Comparison of ENCODE assay signal across 30 cellular contexts in the genomic region with DNA sequence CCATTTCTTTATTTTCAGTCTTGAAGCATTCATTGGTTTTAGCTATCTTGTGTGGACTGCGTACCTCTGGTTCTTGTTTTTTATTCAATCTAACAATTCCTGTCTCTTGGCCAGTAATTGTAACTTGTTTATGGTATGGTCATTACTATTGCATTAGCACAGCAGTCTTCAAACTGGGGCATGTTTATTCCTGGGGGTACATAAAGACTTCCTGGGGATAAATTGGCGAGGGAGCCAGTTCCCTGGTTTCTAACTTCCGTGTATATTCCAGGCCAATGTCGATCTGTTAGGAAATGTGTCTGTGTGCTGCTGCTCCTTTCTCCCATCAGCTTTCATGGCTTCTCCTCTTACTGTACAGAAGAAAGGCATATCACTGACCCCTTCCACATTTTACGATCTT.
"Had no signal": no experiment of that assay in that cellular context is flagged by ENCODE, and none has a peak within 500 bp of the region (broad histone marks: within the 10 kb centered on the region; RNA-seq: fewer than 3 reads in every experiment).

No MANE protein-coding gene starts in this region.

- H3K27me3 ChIP-seq: breast epithelium, neutrophil, ovary, upper lobe of left lung, vagina had no signal

- H3K36me3 Mint-ChIP-seq: stimulated activated memory B cell treated with anti-CD40 and anti-IgM and Interleukin-4, amounts not matched to agents 10 μg/mL and 1 μg/mL and 100 μg/mL, for 72 hours had no signal

- H3K9me3 Mint-ChIP-seq: activated T-helper 17 cell treated with anti-CD3 and anti-CD28 coated beads, Interleukin-2, amount 50 U/mL, for 72 hours; dendritic cell treated with granulocyte-macrophage colony-stimulating factor and Interleukin-4, amounts not matched to agents 40 ng/mL and 50 ng/mL, for 4 days; nephron; stimulated activated memory B cell treated with anti-CD40 and anti-IgM and Interleukin-4, amounts not matched to agents 10 μg/mL and 1 μg/mL and 100 μg/mL, for 72 hours; stimulated activated naive CD8-positive, alpha-beta T cell treated with anti-CD3 and anti-CD28 coated beads, Interleukin-15, amount 100 ng/mL, for 72 hours had no signal

- H3K4me1 ChIP-seq: breast epithelium had no signal

- H3K4me3 ChIP-seq: breast epithelium, left ventricle myocardium inferior, lung, ovary, skin epidermis, upper lobe of left lung, vagina had no signal

- H3K4me3 Mint-ChIP-seq: activated T-helper 17 cell treated with anti-CD3 and anti-CD28 coated beads, Interleukin-2, amount 50 U/mL, for 72 hours; dendritic cell treated with granulocyte-macrophage colony-stimulating factor and Interleukin-4, amounts not matched to agents 40 ng/mL and 50 ng/mL, for 4 days; nephron; stimulated activated memory B cell treated with anti-CD40 and anti-IgM and Interleukin-4, amounts not matched to agents 10 μg/mL and 1 μg/mL and 100 μg/mL, for 72 hours; stimulated activated naive CD8-positive, alpha-beta T cell treated with anti-CD3 and anti-CD28 coated beads, Interleukin-15, amount 100 ng/mL, for 72 hours had no signal

- H3K27ac Mint-ChIP-seq: activated T-helper 17 cell treated with anti-CD3 and anti-CD28 coated beads, Interleukin-2, amount 50 U/mL, for 72 hours; dendritic cell treated with granulocyte-macrophage colony-stimulating factor and Interleukin-4, amounts not matched to agents 40 ng/mL and 50 ng/mL, for 4 days; progenitor cell of endocrine pancreas; stimulated activated memory B cell treated with anti-CD40 and anti-IgM and Interleukin-4, amounts not matched to agents 10 μg/mL and 1 μg/mL and 100 μg/mL, for 72 hours had no signal

- H3K9me3 ChIP-seq: breast epithelium, left ventricle myocardium inferior, neutrophil, ovary, upper lobe of left lung, vagina had no signal

- H3K27ac ChIP-seq: epithelial cell of prostate, left ventricle myocardium inferior, neutrophil, ovary, skin epidermis, vagina, VCaP had no signal

- DNase-seq: activated CD4-positive, alpha-beta T cell treated with anti-CD3 and anti-CD28 coated beads for 4 hours; activated CD4-positive, alpha-beta T cell treated with anti-CD3 and anti-CD28 coated beads, Interleukin-2, amount 50 U/mL, for 4 hours; activated CD8-positive, alpha-beta memory T cell treated with anti-CD3 and anti-CD28 coated beads, Interleukin-2, amount 50 U/mL, for 4 hours; activated gamma-delta T cell treated with Interleukin-2 at 50 U/mL for 16 hours; activated naive CD4-positive, alpha-beta T cell treated with anti-CD3 and anti-CD28 coated beads, Interleukin-2, amount 50 U/mL, for 16 hours; activated T-cell treated with anti-CD3 and anti-CD28 coated beads, Interleukin-2, amount 50 U/mL, for 1 hour; central memory CD4-positive, alpha-beta T cell; islet precursor cell; left ventricle myocardium inferior; ovary; retina; stimulated activated CD4-positive, alpha-beta T cell treated with anti-CD3 and anti-CD28 coated beads, Interleukin-4, amount 100 ng/mL, for 4 hours; stimulated activated CD8-positive, alpha-beta memory T cell treated with anti-CD3 and anti-CD28 coated beads, Interleukin-4, amount 100 ng/mL, for 48 hours; stimulated activated naive CD8-positive, alpha-beta T cell treated with anti-CD3 and anti-CD28 coated beads, Interleukin-15, amount 100 ng/mL, for 72 hours; substantia nigra; T-helper 9 cell; upper lobe of left lung had no signal

- H3K27me3 Mint-ChIP-seq: activated T-helper 17 cell treated with anti-CD3 and anti-CD28 coated beads, Interleukin-2, amount 50 U/mL, for 72 hours; dendritic cell treated with granulocyte-macrophage colony-stimulating factor and Interleukin-4, amounts not matched to agents 40 ng/mL and 50 ng/mL, for 4 days; progenitor cell of endocrine pancreas; stimulated activated memory B cell treated with anti-CD40 and anti-IgM and Interleukin-4, amounts not matched to agents 10 μg/mL and 1 μg/mL and 100 μg/mL, for 72 hours; stimulated activated naive CD8-positive, alpha-beta T cell treated with anti-CD3 and anti-CD28 coated beads, Interleukin-15, amount 100 ng/mL, for 72 hours had no signal

- ATAC-seq: activated T-helper 17 cell treated with anti-CD3 and anti-CD28 coated beads, Interleukin-2, amount 50 U/mL, for 72 hours; sciatic nerve; stimulated activated memory B cell treated with anti-CD40 and anti-IgM and Interleukin-4, amounts not matched to agents 10 μg/mL and 1 μg/mL and 100 μg/mL, for 72 hours; stimulated activated naive CD8-positive, alpha-beta T cell treated with anti-CD3 and anti-CD28 coated beads, Interleukin-15, amount 100 ng/mL, for 72 hours had no signal

- H3K36me3 ChIP-seq: breast epithelium, left ventricle myocardium inferior, neutrophil, ovary, upper lobe of left lung, vagina had no signal
